ENCODE assay signal across 8 cellular contexts in genomic region chr14:21069388-21070082, GRCh38. TPM values are rescaled to one million over a fixed set of nuclear protein-coding genes. Genes with fewer than 3 reads are reported as not detected.
DNase-seq lines count a peak whose midpoint lies in the region; ATAC-seq and TF ChIP-seq lines count a peak whose summit lies in the region.

No MANE protein-coding gene starts in this region.

- H3K27me3 ChIP-seq in ectodermal cell (ENCODE audit: control insufficient read depth, insufficient read depth, low read length, poor library complexity, severe bottlenecking) (peaks cover 12% of the 10 kb centered on the region), thoracic aorta (replicated peaks; ENCODE audit: insufficient read depth) (no peaks in the 10 kb centered on the region)

- no peaks in the 10 kb centered on the region for H3K9me3 Mint-ChIP-seq in memory B cell

- TF ChIP-seq CTCF in thoracic aorta (IDR thresholded peaks at IDR 0.05): no peak

- H3K36me3 ChIP-seq in ectodermal cell (ENCODE audit: control insufficient read depth, insufficient read depth, low read length): peaks cover 13% of the 10 kb centered on the region
- peaks cover 8% of the 10 kb centered on the region for H3K36me3 ChIP-seq in thoracic aorta

- peaks cover 40% of the 10 kb centered on the region for H3K4me1 Mint-ChIP-seq in memory B cell

- peak overlapping the region; percentile 87 for H3K4me3 Mint-ChIP-seq in memory B cell

- WGBS in ectodermal cell, 2 experiments: 0 to 1% methylated on average over 40 of the region's 40 CpGs

- H3K4me3 ChIP-seq in ectodermal cell (ENCODE audit: insufficient read depth, low read depth, low read length) (peak overlapping the region; percentile 57), thoracic aorta (peak overlapping the region; percentile 84)

- ATAC-seq in memory B cell (ENCODE audit: low read depth): no peak
- no peak for ATAC-seq in thoracic aorta (ENCODE audit: insufficient number of reproducible peaks, low FRiP score, low read depth)
- no peak for ATAC-seq in HG03175 (IDR thresholded peaks at IDR 0.05; ENCODE audit: unreplicated experiment)
- ATAC-seq in HG02852 (IDR thresholded peaks at IDR 0.05; ENCODE audit: unreplicated experiment): no peak

- H3K27ac ChIP-seq in ectodermal cell (ENCODE audit: insufficient read depth, low read depth, low read length, poor library complexity, severe bottlenecking): peak overlapping the region; percentile 74
- H3K27ac ChIP-seq in thoracic aorta: peak overlapping the region; percentile 88 to 90

- DNase-seq in activated CD4-positive, alpha-beta T cell treated with anti-CD3 and anti-CD28 coated beads, Interleukin-2, amount 50 U/mL, for 1 hour: peak; percentile 25
- no peak for DNase-seq in activated CD4-positive, alpha-beta T cell treated with anti-CD3 and anti-CD28 coated beads for 1 hour
- DNase-seq in SHP77 (lab: John Stamatoyannopoulos, UW) (peak; percentile 41 to 57), memory B cell (ENCODE audit: low spot score in 2 of 2) (peak; percentile 20 to 36), thoracic aorta (ENCODE audit: low spot score) (no peak)

- peak overlapping the region; percentile 81 for H3K27ac Mint-ChIP-seq in memory B cell

- no peaks in the 10 kb centered on the region for H3K36me3 Mint-ChIP-seq in memory B cell

- H3K27me3 Mint-ChIP-seq in memory B cell: peaks cover 25% of the 10 kb centered on the region

- peaks cover 3% of the 10 kb centered on the region for H3K4me1 ChIP-seq in ectodermal cell (ENCODE audit: control insufficient read depth, insufficient read depth, low read length)
- peaks cover 9 to 27% of the 10 kb centered on the region in 2 donors for H3K4me1 ChIP-seq in thoracic aorta (ENCODE audit: control insufficient read depth in 1 of 2, low read depth in 2 of 2)

- H3K9me3 ChIP-seq in ectodermal cell (ENCODE audit: control insufficient read depth, low read length) (no peaks in the 10 kb centered on the region), thoracic aorta (no peaks in the 10 kb centered on the region)

RNA-seq across cellular contexts. Expression of gene ARHGEF40, which starts 0.6 kb away (rescaled TPM):
- polyA plus RNA-seq in ectodermal cell (2013, experiment 1 of 4): 44.4 TPM
- polyA plus RNA-seq in ectodermal cell (2013, experiment 2 of 4): 53.2 TPM
- 38.2 TPM for polyA plus RNA-seq in ectodermal cell (2013, experiment 3 of 4)
- 46.4 TPM for polyA plus RNA-seq in ectodermal cell (2013, experiment 4 of 4)
- total RNA-seq in thoracic aorta: 10 to 100 TPM; 51.0 to 61.7 TPM

RNA-seq across cellular contexts. Expression of gene RNASE8, which starts 11.9 kb away (rescaled TPM):
- polyA plus RNA-seq in ectodermal cell (2013, experiment 1 of 4): not detected
- not detected for polyA plus RNA-seq in ectodermal cell (2013, experiment 2 of 4)
- polyA plus RNA-seq in ectodermal cell (2013, experiment 3 of 4): not detected
- not detected for polyA plus RNA-seq in ectodermal cell (2013, experiment 4 of 4)
- total RNA-seq in thoracic aorta: not detected

RNA-seq across cellular contexts. Expression of gene RNASE7, which starts 27.4 kb away (rescaled TPM):
- not detected for polyA plus RNA-seq in ectodermal cell (2013, experiment 1 of 4)
- not detected for polyA plus RNA-seq in ectodermal cell (2013, experiment 2 of 4)
- polyA plus RNA-seq in ectodermal cell (2013, experiment 3 of 4): not detected
- not detected for polyA plus RNA-seq in ectodermal cell (2013, experiment 4 of 4)
- total RNA-seq in thoracic aorta: under 1 TPM in 1 of 2 donors, not detected in 1; 0.27 TPM

RNA-seq across cellular contexts. Expression of gene ZNF219, which starts 28.9 kb away (rescaled TPM):
- 132 TPM for polyA plus RNA-seq in ectodermal cell (2013, experiment 1 of 4)
- polyA plus RNA-seq in ectodermal cell (2013, experiment 2 of 4): 131 TPM
- polyA plus RNA-seq in ectodermal cell (2013, experiment 3 of 4): 126 TPM
- 141 TPM for polyA plus RNA-seq in ectodermal cell (2013, experiment 4 of 4)
- 10 to 100 TPM; 34.7 to 74.2 TPM for total RNA-seq in thoracic aorta

RNA-seq across cellular contexts. Expression of gene TMEM253, which starts 31.3 kb away (rescaled TPM):
- polyA plus RNA-seq in ectodermal cell (2013, experiment 1 of 4): 1.3 TPM
- 2.3 TPM for polyA plus RNA-seq in ectodermal cell (2013, experiment 2 of 4)
- polyA plus RNA-seq in ectodermal cell (2013, experiment 3 of 4): 1.7 TPM
- polyA plus RNA-seq in ectodermal cell (2013, experiment 4 of 4): 2.3 TPM
- not detected for total RNA-seq in thoracic aorta

Comparison
In these comparisons a context has a peak if more than half of its experiments do, and no peak if none do; other contexts are left out.
1. DNase-seq: peak in activated CD4-positive, alpha-beta T cell treated with anti-CD3 and anti-CD28 coated beads, Interleukin-2, amount 50 U/mL, for 1 hour (single experiment), SHP77 (2 of 2) and memory B cell (2 of 2); none in activated CD4-positive, alpha-beta T cell treated with anti-CD3 and anti-CD28 coated beads for 1 hour (single experiment) and thoracic aorta (single experiment).